ENCODE assay signal across 8 cellular contexts in the genomic region with DNA sequence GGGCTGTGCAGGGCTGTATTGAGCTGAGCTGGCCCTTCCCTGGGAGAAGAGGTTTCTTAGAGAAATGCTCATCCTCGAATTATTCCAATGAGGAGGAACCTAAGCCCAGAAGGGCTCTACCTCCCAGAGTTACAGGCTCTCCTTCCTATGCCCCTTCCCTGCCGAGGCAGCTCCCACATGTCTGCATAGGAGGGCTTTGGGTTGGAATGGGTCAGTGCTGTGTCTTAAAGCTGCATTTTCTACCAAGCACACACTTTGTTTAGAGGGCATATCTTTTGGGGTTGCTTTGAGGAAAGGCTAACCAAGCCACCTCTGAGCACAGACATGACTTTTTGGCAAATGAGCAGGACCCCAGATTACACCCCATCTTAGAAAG. TPM values are rescaled to one million over a fixed set of nuclear protein-coding genes. Genes with fewer than 3 reads are reported as not detected.
DNase-seq lines count a peak whose midpoint lies in the region; ATAC-seq and TF ChIP-seq lines count a peak whose summit lies in the region.
"Had no signal": no experiment of that assay in that cellular context is flagged by ENCODE, and none has a peak within 500 bp of the region (broad histone marks: within the 10 kb centered on the region; RNA-seq: fewer than 3 reads in every experiment).

No MANE protein-coding gene starts in this region.

- peak overlapping the region; percentile 63 for H3K4me2 ChIP-seq in Karpas-422 (ENCODE audit: low read depth, low read length, poor library complexity, severe bottlenecking)

- peak overlapping the region; percentile 66 for H3K9ac ChIP-seq in Karpas-422 (ENCODE audit: low read length)

- H3K9me2 ChIP-seq in Karpas-422 (replicated peaks; ENCODE audit: insufficient read depth, low read length), result no peaks in the 10 kb centered on the region

- WGBS in mesodermal cell (ENCODE audit: insufficient coverage in 2 of 2), 2 experiments, result no CpG with 5 or more reads among the region's 2 CpGs

- ATAC-seq in HG02884 (IDR thresholded peaks at IDR 0.05; ENCODE audit: unreplicated experiment), result no peak
- ATAC-seq in GM19455 (IDR thresholded peaks at IDR 0.05; ENCODE audit: unreplicated experiment), result no peak

- TF ChIP-seq CTCF in astrocyte of the spinal cord (IDR thresholded peaks at IDR 0.05; ENCODE audit: low read depth, low read length) (no peak), tibial artery (IDR thresholded peaks at IDR 0.05) (no peak)

- H3K36me3 ChIP-seq in Karpas-422 (ENCODE audit: insufficient read depth, low read length), result peaks cover 26% of the 10 kb centered on the region; the same call in 1 of the 2 replicates
- peaks cover 17% of the 10 kb centered on the region for H3K36me3 ChIP-seq in mesodermal cell (ENCODE audit: control insufficient read depth, insufficient read depth, low read length)
- no peaks in the 10 kb centered on the region for H3K36me3 ChIP-seq in tibial artery

- no peak overlapping the region for H2AFZ ChIP-seq in Karpas-422 (ENCODE audit: low read length)

- intact Hi-C loops in tibial artery (cut with DNase I; ENCODE audit: low total_unique reads), result no loop called here

- in situ Hi-C loops in astrocyte of the spinal cord (cut with HindIII; ENCODE audit: low sequenced_read_pairs), result no loop called here

- H3K4me3 ChIP-seq in Karpas-422 (ENCODE audit: low read length) (peak overlapping the region; percentile 46), astrocyte of the spinal cord (ENCODE audit: low read depth, low read length) (no peak overlapping the region), mesodermal cell (ENCODE audit: extremely low read depth, insufficient read depth, low read length, poor library complexity, severe bottlenecking) (no peak overlapping the region), tibial artery (peak overlapping the region in 1 of 2 donors; percentile 26)

- peaks cover 24% of the 10 kb centered on the region; the same call in 1 of the 2 replicates for H4K20me1 ChIP-seq in Karpas-422 (ENCODE audit: insufficient read depth, low read depth, low read length)

- H3K9me3 ChIP-seq in Karpas-422 (ENCODE audit: low read length) (no peaks in the 10 kb centered on the region), mesodermal cell (ENCODE audit: control insufficient read depth, low read length) (no peaks in the 10 kb centered on the region), tibial artery (no peaks in the 10 kb centered on the region)

- peaks cover 93% of the 10 kb centered on the region for H3K4me1 ChIP-seq in Karpas-422 (ENCODE audit: low read length)
- H3K4me1 ChIP-seq in mesodermal cell (ENCODE audit: control insufficient read depth, insufficient read depth, low read length, poor library complexity, severe bottlenecking), result peaks cover 44% of the 10 kb centered on the region
- H3K4me1 ChIP-seq in tibial artery, result peaks cover 3 to 87% (median 82%) of the 10 kb centered on the region in 4 donors

- H3K27me3 ChIP-seq in Karpas-422 (ENCODE audit: low read length) (no peaks in the 10 kb centered on the region), tibial artery (no peaks in the 10 kb centered on the region)

- peaks cover 86% of the 10 kb centered on the region for H3K79me2 ChIP-seq in Karpas-422 (ENCODE audit: low read length)

- no peak for DNase-seq in Karpas-422
- DNase-seq in astrocyte of the spinal cord (ENCODE audit: low read depth, low spot score), result peak; percentile 29
- no peak for DNase-seq in tibial artery
- no peak for DNase-seq in RKO (ENCODE audit: low spot score)
- DNase-seq: islet precursor cell had no signal

- H3K27ac ChIP-seq in Karpas-422 (ENCODE audit: low read length), result peak overlapping the region; percentile 99
- peak overlapping the region; percentile 7 for H3K27ac ChIP-seq in mesodermal cell (ENCODE audit: low read depth, low read length, severe bottlenecking)
- peak overlapping the region; percentile 70 to 74 for H3K27ac ChIP-seq in tibial artery

RNA-seq across cellular contexts. Expression of gene NEK6, which starts 9.1 kb away (rescaled TPM):
- 77.9 and 93.3 TPM in 2 replicates for total RNA-seq in Karpas-422 (2014; rRNA removed; shearing (Covaris generic); ENCODE audit: low replicate concordance)
- 28.5 TPM for polyA plus RNA-seq in mesodermal cell (2013, experiment 1 of 2)
- polyA plus RNA-seq in mesodermal cell (2013, experiment 2 of 2), result 27.9 TPM

Comparison
In these comparisons a context has a peak if more than half of its experiments do, and no peak if none do; other contexts are left out.
1. H3K27ac ChIP-seq: peak in every context shown above with its lines; median percentile 99 in Karpas-422; 72 in tibial artery; 7 in mesodermal cell.